In the genomic region with DNA sequence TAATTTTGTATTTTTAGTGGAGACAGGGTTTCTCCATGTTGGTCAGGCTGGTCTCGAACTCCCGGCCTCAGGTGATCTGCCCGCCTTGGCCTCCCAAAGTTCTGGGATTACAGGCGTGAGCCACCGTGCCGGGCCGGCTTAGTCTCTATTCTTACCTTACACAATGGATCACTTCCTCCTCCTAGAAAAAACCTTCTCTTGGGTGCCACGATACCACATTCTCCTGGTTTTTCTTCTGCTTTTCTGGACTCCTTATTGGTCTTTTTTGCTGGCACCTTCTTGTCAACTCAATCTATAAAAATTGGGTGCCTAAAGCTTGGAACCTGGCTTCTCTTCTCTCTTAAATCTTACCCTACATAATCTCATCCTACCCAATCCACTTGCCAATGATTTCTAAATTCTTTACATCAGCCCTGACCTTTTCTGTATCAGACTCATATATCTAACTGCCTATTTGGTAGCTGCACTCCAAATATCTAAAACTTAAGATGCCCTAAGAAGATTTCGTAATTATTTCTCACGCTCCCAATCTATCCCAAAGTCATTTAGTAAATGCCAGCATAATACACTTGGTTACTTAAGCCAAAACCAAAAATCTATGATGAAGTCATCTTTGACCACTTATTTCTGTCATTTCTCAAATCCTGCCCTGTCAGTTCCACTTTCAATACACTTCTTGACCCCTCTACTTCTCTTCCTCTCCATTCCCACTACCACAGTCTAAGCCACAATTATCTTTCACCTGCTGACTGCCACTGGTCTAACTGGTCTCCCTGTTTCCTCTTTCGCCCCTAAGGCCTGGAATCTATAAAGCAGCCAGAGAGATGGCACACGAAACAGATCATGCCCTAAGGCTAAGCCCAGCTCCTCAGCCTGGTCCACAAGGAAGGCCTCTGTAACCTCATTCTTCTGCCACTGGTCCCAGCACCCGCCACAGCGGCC, we compare ENCODE assay signal across 8 cellular contexts. TPM values are rescaled to one million over a fixed set of nuclear protein-coding genes. Genes with fewer than 3 reads are reported as not detected.
DNase-seq lines count a peak whose midpoint lies in the region; FAIRE-seq and TF ChIP-seq lines count a peak whose summit lies in the region.

No MANE protein-coding gene starts in this region.

- peak overlapping the region; percentile 87 for H3K27ac ChIP-seq in KOPT-K1 (ENCODE audit: low read depth, low read length, poor library complexity, severe bottlenecking)

- peak overlapping the region; percentile 94 for H3K27ac Mint-ChIP-seq in activated T-cell treated with anti-CD3 and anti-CD28 coated beads, Interleukin-2, amount 50 U/mL, for 24 hours
- H3K27ac Mint-ChIP-seq in chondrocyte (ENCODE audit: unreplicated experiment): peak overlapping the region; percentile 93
- peak overlapping the region; percentile 91 for H3K27ac Mint-ChIP-seq in nephron progenitor cell

- no peak for FAIRE-seq in urothelium cell line (lab: Jason Lieb, UNC)

- peaks cover 88% of the 10 kb centered on the region for H3K36me3 Mint-ChIP-seq in activated T-cell treated with anti-CD3 and anti-CD28 coated beads, Interleukin-2, amount 50 U/mL, for 24 hours (ENCODE audit: low read depth)
- H3K36me3 Mint-ChIP-seq in chondrocyte (ENCODE audit: low read depth) (peaks cover 11% of the 10 kb centered on the region), nephron progenitor cell (ENCODE audit: low read depth) (peaks cover 15% of the 10 kb centered on the region)

- DNase-seq in activated T-cell treated with anti-CD3 and anti-CD28 coated beads, Interleukin-2, amount 50 U/mL, for 24 hours: no peak
- no peak for DNase-seq in activated T-cell treated with anti-CD3 and anti-CD28 coated beads, Interleukin-2, amount 50 U/mL, for 48 hours
- DNase-seq in chondrocyte (ENCODE audit: low spot score) (no peak), nephron progenitor cell (no peak), urothelium cell line (ENCODE audit: low spot score) (no peak), NCI-H2081 (lab: John Stamatoyannopoulos, UW) (no peak), GM19238 (ENCODE audit: insufficient read length, low spot score) (no peak)

- H3K9me3 Mint-ChIP-seq in activated T-cell treated with anti-CD3 and anti-CD28 coated beads, Interleukin-2, amount 50 U/mL, for 24 hours: no peaks in the 10 kb centered on the region
- H3K9me3 Mint-ChIP-seq in chondrocyte (ENCODE audit: low read depth): no peaks in the 10 kb centered on the region
- no peaks in the 10 kb centered on the region for H3K9me3 Mint-ChIP-seq in nephron progenitor cell

- no peaks in the 10 kb centered on the region for H3K27me3 Mint-ChIP-seq in activated T-cell treated with anti-CD3 and anti-CD28 coated beads, Interleukin-2, amount 50 U/mL, for 24 hours
- no peaks in the 10 kb centered on the region for H3K27me3 Mint-ChIP-seq in chondrocyte (ENCODE audit: low read depth)
- H3K27me3 Mint-ChIP-seq in nephron progenitor cell (ENCODE audit: low read depth, poor library complexity): no peaks in the 10 kb centered on the region

- H3K4me3 Mint-ChIP-seq in activated T-cell treated with anti-CD3 and anti-CD28 coated beads, Interleukin-2, amount 50 U/mL, for 24 hours: peak overlapping the region; percentile 89
- H3K4me3 Mint-ChIP-seq in chondrocyte (ENCODE audit: unreplicated experiment) (peak overlapping the region; percentile 91), nephron progenitor cell (peak overlapping the region; percentile 93)

- TF ChIP-seq CTCF in chondrocyte (IDR thresholded peaks at IDR 0.05) (no peak), nephron progenitor cell (IDR thresholded peaks at IDR 0.05) (no peak)

- H3K9me3 ChIP-seq in KOPT-K1 (ENCODE audit: insufficient read depth, low read length, poor library complexity, severe bottlenecking): no peaks in the 10 kb centered on the region

- H3K4me1 Mint-ChIP-seq in activated T-cell treated with anti-CD3 and anti-CD28 coated beads, Interleukin-2, amount 50 U/mL, for 24 hours (ENCODE audit: low read depth): peaks cover 79% of the 10 kb centered on the region
- H3K4me1 Mint-ChIP-seq in chondrocyte (ENCODE audit: low read depth) (peaks cover 38% of the 10 kb centered on the region), nephron progenitor cell (peaks cover 33% of the 10 kb centered on the region)

- H3K36me3 ChIP-seq in KOPT-K1 (ENCODE audit: insufficient read depth, low read length): peaks cover 59% of the 10 kb centered on the region

RNA-seq across cellular contexts. Expression of gene ELMO2, which starts 43.2 kb away (rescaled TPM):
- total RNA-seq in chondrocyte: 38.8 to 52.9 TPM (median 48.0 TPM) in 3 replicates

RNA-seq across cellular contexts. Expression of gene CDH22, which starts 54.9 kb away (rescaled TPM):
- not detected in 3 replicates for total RNA-seq in chondrocyte
